1 cellular context compared by ENCODE assay signal in the genomic region with DNA sequence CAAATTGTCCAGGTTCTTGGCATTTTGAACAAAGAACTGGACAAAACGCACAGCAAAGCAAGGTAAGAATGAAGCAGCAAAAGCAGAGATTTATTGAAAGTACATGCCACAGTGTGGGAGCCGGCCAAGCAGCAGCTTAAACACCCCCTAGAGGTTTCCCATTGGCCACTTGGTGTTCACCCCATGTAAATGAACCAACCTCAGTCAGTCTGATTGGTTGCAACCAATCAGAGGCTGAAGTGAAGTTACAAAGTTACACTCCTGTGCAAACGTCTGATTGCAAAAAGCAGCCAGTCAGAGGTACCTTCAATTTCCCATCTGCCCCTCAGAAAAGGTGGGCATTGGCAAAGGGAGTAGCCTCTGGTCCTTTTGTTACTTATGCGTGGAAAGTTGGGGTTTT.
TF ChIP-seq lines count a peak whose summit lies in the region.

No MANE protein-coding gene starts in this region.

TF ChIP-seq in HepG2, 621 proteins besides CTCF, POLR2A, EP300 and RAD21 (continued from another document and continues in another):
- TF ChIP-seq, protein P1, sequence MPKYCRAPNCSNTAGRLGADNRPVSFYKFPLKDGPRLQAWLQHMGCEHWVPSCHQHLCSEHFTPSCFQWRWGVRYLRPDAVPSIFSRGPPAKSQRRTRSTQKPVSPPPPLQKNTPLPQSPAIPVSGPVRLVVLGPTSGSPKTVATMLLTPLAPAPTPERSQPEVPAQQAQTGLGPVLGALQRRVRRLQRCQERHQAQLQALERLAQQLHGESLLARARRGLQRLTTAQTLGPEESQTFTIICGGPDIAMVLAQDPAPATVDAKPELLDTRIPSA (CRISPR knock-in tag; IDR thresholded peaks at IDR 0.05; ENCODE audit: borderline replicate concordance) = no peak
- TF ChIP-seq TOE1 (CRISPR knock-in tag; IDR thresholded peaks at IDR 0.05) (no peak), HOXD1 (CRISPR knock-in tag; IDR thresholded peaks at IDR 0.05) (no peak), RFX5 (IDR thresholded peaks at IDR 0.05; ENCODE audit: low read depth, low read length) (no peak), ZNF577 (CRISPR knock-in tag; IDR thresholded peaks at IDR 0.05; ENCODE audit: borderline replicate concordance, low read depth) (no peak), ZMYM4 (CRISPR knock-in tag; IDR thresholded peaks at IDR 0.05) (peak; percentile 59; the same call in 1 of the 2 replicates), TAF1 (CRISPR knock-in tag; IDR thresholded peaks at IDR 0.05) (peak; percentile 57), ZNF776 (CRISPR knock-in tag; IDR thresholded peaks at IDR 0.05) (no peak), KLF12 (CRISPR knock-in tag; IDR thresholded peaks at IDR 0.05; ENCODE audit: borderline replicate concordance) (no peak), ZNF547 (CRISPR knock-in tag; IDR thresholded peaks at IDR 0.05) (no peak), ZBTB3 (CRISPR knock-in tag; IDR thresholded peaks at IDR 0.05; ENCODE audit: borderline replicate concordance, low read depth) (no peak), LCORL (IDR thresholded peaks at IDR 0.05) (no peak), LCORL (CRISPR knock-in tag; IDR thresholded peaks at IDR 0.05) (peak; percentile 30; the same call in 1 of the 2 replicates), ARNT (IDR thresholded peaks at IDR 0.05) (no peak), MXD1 (CRISPR knock-in tag; IDR thresholded peaks at IDR 0.05) (no peak), ZNF232 (CRISPR knock-in tag; IDR thresholded peaks at IDR 0.05; ENCODE audit: borderline replicate concordance) (no peak), ZNF773 (CRISPR knock-in tag; IDR thresholded peaks at IDR 0.05; ENCODE audit: borderline replicate concordance) (no peak), ATM (IDR thresholded peaks at IDR 0.05; ENCODE audit: borderline replicate concordance) (no peak), PHF20 (CRISPR knock-in tag; IDR thresholded peaks at IDR 0.05) (no peak; the same call in 1 of the 2 replicates), ZNF7 (CRISPR knock-in tag; IDR thresholded peaks at IDR 0.05) (no peak), KDM4B (CRISPR knock-in tag; IDR thresholded peaks at IDR 0.05) (no peak), ZNF280B (CRISPR knock-in tag; IDR thresholded peaks at IDR 0.05; ENCODE audit: borderline replicate concordance) (no peak), MIER3 (CRISPR knock-in tag; IDR thresholded peaks at IDR 0.05; ENCODE audit: borderline replicate concordance) (no peak), MTA3 (CRISPR knock-in tag; IDR thresholded peaks at IDR 0.05) (no peak), ZNF407 (CRISPR knock-in tag; IDR thresholded peaks at IDR 0.05; ENCODE audit: not compliant biosample characterization) (no peak), ZNF136 (CRISPR knock-in tag; IDR thresholded peaks at IDR 0.05; ENCODE audit: low read depth) (no peak), NFRKB (IDR thresholded peaks at IDR 0.05) (no peak), NAIF1 (CRISPR knock-in tag; IDR thresholded peaks at IDR 0.05; ENCODE audit: borderline replicate concordance) (0 out of 2 replicates have a peak, but pooled peaks have one; percentile 47), ZNF772 (CRISPR knock-in tag; IDR thresholded peaks at IDR 0.05) (no peak), ZBTB7B (CRISPR knock-in tag; IDR thresholded peaks at IDR 0.05) (no peak)
- TF ChIP-seq, protein P2, sequence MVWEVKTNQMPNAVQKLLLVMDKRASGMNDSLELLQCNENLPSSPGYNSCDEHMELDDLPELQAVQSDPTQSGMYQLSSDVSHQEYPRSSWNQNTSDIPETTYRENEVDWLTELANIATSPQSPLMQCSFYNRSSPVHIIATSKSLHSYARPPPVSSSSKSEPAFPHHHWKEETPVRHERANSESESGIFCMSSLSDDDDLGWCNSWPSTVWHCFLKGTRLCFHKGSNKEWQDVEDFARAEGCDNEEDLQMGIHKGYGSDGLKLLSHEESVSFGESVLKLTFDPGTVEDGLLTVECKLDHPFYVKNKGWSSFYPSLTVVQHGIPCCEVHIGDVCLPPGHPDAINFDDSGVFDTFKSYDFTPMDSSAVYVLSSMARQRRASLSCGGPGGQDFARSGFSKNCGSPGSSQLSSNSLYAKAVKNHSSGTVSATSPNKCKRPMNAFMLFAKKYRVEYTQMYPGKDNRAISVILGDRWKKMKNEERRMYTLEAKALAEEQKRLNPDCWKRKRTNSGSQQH (CRISPR knock-in tag; IDR thresholded peaks at IDR 0.05; ENCODE audit: low read depth) = no peak
- TF ChIP-seq, protein P3, sequence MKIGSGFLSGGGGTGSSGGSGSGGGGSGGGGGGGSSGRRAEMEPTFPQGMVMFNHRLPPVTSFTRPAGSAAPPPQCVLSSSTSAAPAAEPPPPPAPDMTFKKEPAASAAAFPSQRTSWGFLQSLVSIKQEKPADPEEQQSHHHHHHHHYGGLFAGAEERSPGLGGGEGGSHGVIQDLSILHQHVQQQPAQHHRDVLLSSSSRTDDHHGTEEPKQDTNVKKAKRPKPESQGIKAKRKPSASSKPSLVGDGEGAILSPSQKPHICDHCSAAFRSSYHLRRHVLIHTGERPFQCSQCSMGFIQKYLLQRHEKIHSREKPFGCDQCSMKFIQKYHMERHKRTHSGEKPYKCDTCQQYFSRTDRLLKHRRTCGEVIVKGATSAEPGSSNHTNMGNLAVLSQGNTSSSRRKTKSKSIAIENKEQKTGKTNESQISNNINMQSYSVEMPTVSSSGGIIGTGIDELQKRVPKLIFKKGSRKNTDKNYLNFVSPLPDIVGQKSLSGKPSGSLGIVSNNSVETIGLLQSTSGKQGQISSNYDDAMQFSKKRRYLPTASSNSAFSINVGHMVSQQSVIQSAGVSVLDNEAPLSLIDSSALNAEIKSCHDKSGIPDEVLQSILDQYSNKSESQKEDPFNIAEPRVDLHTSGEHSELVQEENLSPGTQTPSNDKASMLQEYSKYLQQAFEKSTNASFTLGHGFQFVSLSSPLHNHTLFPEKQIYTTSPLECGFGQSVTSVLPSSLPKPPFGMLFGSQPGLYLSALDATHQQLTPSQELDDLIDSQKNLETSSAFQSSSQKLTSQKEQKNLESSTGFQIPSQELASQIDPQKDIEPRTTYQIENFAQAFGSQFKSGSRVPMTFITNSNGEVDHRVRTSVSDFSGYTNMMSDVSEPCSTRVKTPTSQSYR (CRISPR knock-in tag; IDR thresholded peaks at IDR 0.05; ENCODE audit: borderline replicate concordance) = no peak
- TF ChIP-seq, protein P4, sequence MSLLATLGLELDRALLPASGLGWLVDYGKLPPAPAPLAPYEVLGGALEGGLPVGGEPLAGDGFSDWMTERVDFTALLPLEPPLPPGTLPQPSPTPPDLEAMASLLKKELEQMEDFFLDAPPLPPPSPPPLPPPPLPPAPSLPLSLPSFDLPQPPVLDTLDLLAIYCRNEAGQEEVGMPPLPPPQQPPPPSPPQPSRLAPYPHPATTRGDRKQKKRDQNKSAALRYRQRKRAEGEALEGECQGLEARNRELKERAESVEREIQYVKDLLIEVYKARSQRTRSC (CRISPR knock-in tag; IDR thresholded peaks at IDR 0.05; ENCODE audit: low read depth) = no peak
- TF ChIP-seq, protein P5, sequence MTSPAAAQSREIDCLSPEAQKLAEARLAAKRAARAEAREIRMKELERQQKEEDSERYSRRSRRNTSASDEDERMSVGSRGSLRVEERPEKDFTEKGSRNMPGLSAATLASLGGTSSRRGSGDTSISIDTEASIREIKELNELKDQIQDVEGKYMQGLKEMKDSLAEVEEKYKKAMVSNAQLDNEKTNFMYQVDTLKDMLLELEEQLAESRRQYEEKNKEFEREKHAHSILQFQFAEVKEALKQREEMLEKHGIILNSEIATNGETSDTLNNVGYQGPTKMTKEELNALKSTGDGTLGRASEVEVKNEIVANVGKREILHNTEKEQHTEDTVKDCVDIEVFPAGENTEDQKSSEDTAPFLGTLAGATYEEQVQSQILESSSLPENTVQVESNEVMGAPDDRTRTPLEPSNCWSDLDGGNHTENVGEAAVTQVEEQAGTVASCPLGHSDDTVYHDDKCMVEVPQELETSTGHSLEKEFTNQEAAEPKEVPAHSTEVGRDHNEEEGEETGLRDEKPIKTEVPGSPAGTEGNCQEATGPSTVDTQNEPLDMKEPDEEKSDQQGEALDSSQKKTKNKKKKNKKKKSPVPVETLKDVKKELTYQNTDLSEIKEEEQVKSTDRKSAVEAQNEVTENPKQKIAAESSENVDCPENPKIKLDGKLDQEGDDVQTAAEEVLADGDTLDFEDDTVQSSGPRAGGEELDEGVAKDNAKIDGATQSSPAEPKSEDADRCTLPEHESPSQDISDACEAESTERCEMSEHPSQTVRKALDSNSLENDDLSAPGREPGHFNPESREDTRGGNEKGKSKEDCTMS (CRISPR knock-in tag; conservative IDR thresholded peaks at IDR 0.05) = no peak
- TF ChIP-seq, protein P6, sequence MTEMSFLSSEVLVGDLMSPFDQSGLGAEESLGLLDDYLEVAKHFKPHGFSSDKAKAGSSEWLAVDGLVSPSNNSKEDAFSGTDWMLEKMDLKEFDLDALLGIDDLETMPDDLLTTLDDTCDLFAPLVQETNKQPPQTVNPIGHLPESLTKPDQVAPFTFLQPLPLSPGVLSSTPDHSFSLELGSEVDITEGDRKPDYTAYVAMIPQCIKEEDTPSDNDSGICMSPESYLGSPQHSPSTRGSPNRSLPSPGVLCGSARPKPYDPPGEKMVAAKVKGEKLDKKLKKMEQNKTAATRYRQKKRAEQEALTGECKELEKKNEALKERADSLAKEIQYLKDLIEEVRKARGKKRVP (CRISPR knock-in tag; IDR thresholded peaks at IDR 0.05) = no peak
- TF ChIP-seq, protein P7, sequence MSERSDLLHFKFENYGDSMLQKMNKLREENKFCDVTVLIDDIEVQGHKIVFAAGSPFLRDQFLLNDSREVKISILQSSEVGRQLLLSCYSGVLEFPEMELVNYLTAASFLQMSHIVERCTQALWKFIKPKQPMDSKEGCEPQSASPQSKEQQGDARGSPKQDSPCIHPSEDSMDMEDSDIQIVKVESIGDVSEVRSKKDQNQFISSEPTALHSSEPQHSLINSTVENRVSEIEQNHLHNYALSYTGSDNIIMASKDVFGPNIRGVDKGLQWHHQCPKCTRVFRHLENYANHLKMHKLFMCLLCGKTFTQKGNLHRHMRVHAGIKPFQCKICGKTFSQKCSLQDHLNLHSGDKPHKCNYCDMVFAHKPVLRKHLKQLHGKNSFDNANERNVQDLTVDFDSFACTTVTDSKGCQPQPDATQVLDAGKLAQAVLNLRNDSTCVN (CRISPR knock-in tag; IDR thresholded peaks at IDR 0.05; ENCODE audit: borderline replicate concordance) = no peak
